Comparison of ENCODE assay signal across 12 cellular contexts in genomic region chr9:34995288-34996060, GRCh38. TPM values are rescaled to one million over a fixed set of nuclear protein-coding genes. Genes with fewer than 3 reads are reported as not detected.
DNase-seq lines count a peak whose midpoint lies in the region; ATAC-seq, FAIRE-seq and TF ChIP-seq lines count a peak whose summit lies in the region.
"Had no signal": no experiment of that assay in that cellular context is flagged by ENCODE, and none has a peak within 500 bp of the region (broad histone marks: within the 10 kb centered on the region; RNA-seq: fewer than 3 reads in every experiment).

No MANE protein-coding gene starts in this region.

- DNase-seq in KBM-7: peak; percentile 54
- peak; percentile 90 for DNase-seq in cardiac fibroblast (ENCODE audit: low read depth in 2 of 2)
- peak; percentile 16 for DNase-seq in kidney
- no peak for DNase-seq in T1000 (lab: John Stamatoyannopoulos, UW)
- no peak for DNase-seq in HK-2 (ENCODE audit: unreplicated experiment)
- DNase-seq: colonic mucosa, GF-D8, NCI-H1105, SHP77 had no signal

- ATAC-seq in GM21528 (IDR thresholded peaks at IDR 0.05; ENCODE audit: low FRiP score, unreplicated experiment): no peak
- ATAC-seq in HG03460 (IDR thresholded peaks at IDR 0.05; ENCODE audit: unreplicated experiment): no peak

- no peak for FAIRE-seq in kidney (lab: Jason Lieb, UNC)

- TF ChIP-seq CTCF in cardiac fibroblast (IDR thresholded peaks at IDR 0.05; ENCODE audit: low read depth, low read length) (no peak), kidney (IDR thresholded peaks at IDR 0.05; ENCODE audit: borderline replicate concordance, extremely low read depth, insufficient read depth) (no peak)

- no peaks in the 10 kb centered on the region for H3K27me3 ChIP-seq in stomach smooth muscle (ENCODE audit: control insufficient read depth in 1 of 2, insufficient read depth in 2 of 2, low read length in 2 of 2)
- H3K27me3 ChIP-seq: colonic mucosa had no signal

- H3K4me3 ChIP-seq in cardiac fibroblast (replicated peaks in 1 of 2; ENCODE audit: low read depth in 2 of 2, low read length in 2 of 2) (no peak overlapping the region), kidney (ENCODE audit: low read length in 2 of 2) (no peak overlapping the region), stomach smooth muscle (ENCODE audit: low read length in 2 of 2) (peak overlapping the region; percentile 26 to 30)
- H3K4me3 ChIP-seq: colonic mucosa had no signal

- H3K36me3 ChIP-seq in kidney (ENCODE audit: control insufficient read depth in 1 of 2, insufficient read depth in 2 of 2, low read length in 2 of 2) (peaks cover 0 to 3% of the 10 kb centered on the region in 2 donors), stomach smooth muscle (ENCODE audit: control insufficient read depth in 2 of 2, insufficient read depth in 2 of 2, low read length in 2 of 2) (peaks cover 14 to 26% of the 10 kb centered on the region in 2 donors)
- H3K36me3 ChIP-seq: colonic mucosa had no signal

- in situ Hi-C loops in KBM-7 (cut with MboI; ENCODE audit: low pct_unique_long_range_greater_than_20kb, low sequenced_read_pairs): no loop called here

- intact Hi-C loops in kidney (cut with DNase I): no loop called here

- H3K9me3 ChIP-seq in kidney (ENCODE audit: control insufficient read depth in 1 of 2, low read length in 2 of 2) (no peaks in the 10 kb centered on the region), stomach smooth muscle (ENCODE audit: control insufficient read depth in 2 of 2, low read length in 2 of 2) (no peaks in the 10 kb centered on the region)
- H3K9me3 ChIP-seq: colonic mucosa had no signal

- H3K9ac ChIP-seq in kidney (ENCODE audit: low read length in 2 of 2) (no peak overlapping the region), stomach smooth muscle (ENCODE audit: low read length in 2 of 2) (peak overlapping the region; percentile 87 to 93)

- H3K27ac ChIP-seq in kidney (ENCODE audit: low read depth in 2 of 2, low read length in 2 of 2) (peak overlapping the region; percentile 77 to 87), stomach smooth muscle (ENCODE audit: low read length) (peak overlapping the region; percentile 100)

- H3K4me1 ChIP-seq in kidney (ENCODE audit: control insufficient read depth in 1 of 2, insufficient read depth in 1 of 2, low read depth in 1 of 2, low read length in 2 of 2) (peaks cover 45 to 52% of the 10 kb centered on the region in 2 donors), stomach smooth muscle (ENCODE audit: control insufficient read depth, insufficient read depth, low read length) (peaks cover 72% of the 10 kb centered on the region)
- H3K4me1 ChIP-seq: colonic mucosa had no signal

RNA-seq across cellular contexts. Expression of gene DNAJB5, which starts 5.9 kb away (rescaled TPM):
- total RNA-seq in kidney: 10.6 TPM
- 9.7 TPM for polyA plus RNA-seq in kidney (ENCODE audit: insufficient read depth, low read depth, low replicate concordance)

RNA-seq across cellular contexts. Expression of gene PHF24, which starts 37.4 kb away (rescaled TPM):
- total RNA-seq in kidney: 0.98 TPM
- 0.09 TPM for polyA plus RNA-seq in kidney (ENCODE audit: insufficient read depth, low read depth, low replicate concordance)

Comparison
In these comparisons a context has a peak if more than half of its experiments do, and no peak if none do; other contexts are left out.
1. DNase-seq: peak in KBM-7 (single experiment), cardiac fibroblast (2 of 2) and kidney (single experiment); none in T1000 (single experiment) and HK-2 (single experiment).
2. H3K4me3 ChIP-seq: peak in stomach smooth muscle (2 of 2); none in cardiac fibroblast (0 of 2) and kidney (0 of 2).
3. H3K9ac ChIP-seq: peak in stomach smooth muscle (2 of 2); none in kidney (0 of 2).